In genomic region chr2:237983922-237984321, GRCh38 we compare ENCODE assay signal across 21 cellular contexts. TPM values are rescaled to one million over a fixed set of nuclear protein-coding genes. Genes with fewer than 3 reads are reported as not detected.
DNase-seq lines count a peak whose midpoint lies in the region; ATAC-seq, FAIRE-seq and TF ChIP-seq lines count a peak whose summit lies in the region.
"Had no signal": no experiment of that assay in that cellular context is flagged by ENCODE, and none has a peak within 500 bp of the region (broad histone marks: within the 10 kb centered on the region; RNA-seq: fewer than 3 reads in every experiment).

No MANE protein-coding gene starts in this region.

- no peak for TF ChIP-seq RAD21 in K562 (CRISPR knock-in tag; conservative IDR thresholded peaks at IDR 0.05 in 1 of 2, IDR thresholded peaks at IDR 0.05 in 1 of 2)

- peaks cover 38 to 77% (median 53%) of the 10 kb centered on the region in 4 donors for H3K4me1 Mint-ChIP-seq in CD4-positive, alpha-beta memory T cell
- H3K4me1 Mint-ChIP-seq in nephron progenitor cell: peaks cover 34% of the 10 kb centered on the region

- H3K27me3 ChIP-seq in BLaER1 treated with 17β-estradiol and CSF1 and Interleukin-3, amounts not matched to agents 10 nM and 100 nM: no peaks in the 10 kb centered on the region
- no peaks in the 10 kb centered on the region for H3K27me3 ChIP-seq in CD4-positive, alpha-beta memory T cell (ENCODE audit: insufficient read depth, low read length)
- H3K27me3 ChIP-seq in K562 (ENCODE audit: control insufficient read depth in 2 of 2, insufficient read depth in 2 of 2, low read length in 2 of 2): no peaks in the 10 kb centered on the region
- H3K27me3 ChIP-seq: adrenal gland, heart right ventricle, transverse colon had no signal

- CTCF ChIA-PET in CD4-positive, alpha-beta memory T cell (lab: Charles Lee; ENCODE audit: partially characterized antibody): no interaction called here
- CTCF ChIA-PET in K562 (lab: Yijun Ruan, JAX; ENCODE audit: low intra/inter-chr PET ratio): no interaction called here

- no peak overlapping the region for H3K9ac ChIP-seq in BLaER1 treated with 17β-estradiol and CSF1 and Interleukin-3, amounts not matched to agents 10 nM and 100 nM
- H3K9ac ChIP-seq in K562 (ENCODE audit: insufficient read depth in 1 of 2, low read depth in 2 of 2, low read length in 2 of 2): peak overlapping the region in 1 of 2 experiments; percentile 14; a peak in 1 of 4 replicates
- H3K9ac ChIP-seq: GM23248 had no signal

- in situ Hi-C loops in K562 (cut with MboI): no loop called here

- TF ChIP-seq POLR2A in K562 (conservative IDR thresholded peaks at IDR 0.05): no peak

- no peak for ATAC-seq in K562
- ATAC-seq in HG02970 (IDR thresholded peaks at IDR 0.05; ENCODE audit: low FRiP score, unreplicated experiment): no peak
- no peak for ATAC-seq in GM18520 (IDR thresholded peaks at IDR 0.05; ENCODE audit: unreplicated experiment)

- 0% methylated on average over 1 of the region's 2 CpGs for WGBS in K562 (ENCODE audit: insufficient coverage, low coverage, missing lambda C conversion rate)

- H3K9me3 Mint-ChIP-seq in CD4-positive, alpha-beta memory T cell: no peaks in the 10 kb centered on the region
- H3K9me3 Mint-ChIP-seq in nephron progenitor cell: peaks cover 18% of the 10 kb centered on the region
- H3K9me3 Mint-ChIP-seq: CD8-positive, alpha-beta memory T cell; naive B cell had no signal

- H3K79me2 ChIP-seq in K562 (ENCODE audit: control insufficient read depth, insufficient read depth, low read length): peaks cover 85% of the 10 kb centered on the region

- peaks cover 0 to 24% (median 18%) of the 10 kb centered on the region in 11 experiments; a peak in 18 of 22 replicates for H3K9me3 ChIP-seq in BLaER1 treated with 17β-estradiol and CSF1 and Interleukin-3, amounts not matched to agents 10 nM and 100 nM (replicated peaks in 1 of 11)
- H3K9me3 ChIP-seq in CD4-positive, alpha-beta memory T cell (ENCODE audit: control insufficient read depth in 1 of 2, low read length in 2 of 2): no peaks in the 10 kb centered on the region
- H3K9me3 ChIP-seq in K562 (replicated peaks; ENCODE audit: control insufficient read depth, insufficient read depth, low read depth, low read length): no peaks in the 10 kb centered on the region
- H3K9me3 ChIP-seq: adrenal gland, transverse colon had no signal

- H2AFZ ChIP-seq in K562 (ENCODE audit: low read depth, low read length): no peak overlapping the region
- H2AFZ ChIP-seq: GM23248 had no signal

- no peak overlapping the region for H3K4me3 Mint-ChIP-seq in CD4-positive, alpha-beta memory T cell
- no peak overlapping the region for H3K4me3 Mint-ChIP-seq in nephron progenitor cell
- H3K4me3 Mint-ChIP-seq: CD8-positive, alpha-beta memory T cell; naive B cell had no signal

- H3K36me3 ChIP-seq in BLaER1 treated with 17β-estradiol and CSF1 and Interleukin-3, amounts not matched to agents 10 nM and 100 nM: peaks cover 10 to 78% (median 30%) of the 10 kb centered on the region in 11 experiments; a peak in 20 of 22 replicates
- peaks cover 5% of the 10 kb centered on the region for H3K36me3 ChIP-seq in CD4-positive, alpha-beta memory T cell (ENCODE audit: insufficient read depth, low read length)
- peaks cover 22% of the 10 kb centered on the region; the same call in 2 of the 3 replicates for H3K36me3 ChIP-seq in K562 (ENCODE audit: control insufficient read depth, insufficient read depth, low read length)
- H3K36me3 ChIP-seq: adrenal gland, transverse colon had no signal

- H3K27ac Mint-ChIP-seq in CD4-positive, alpha-beta memory T cell: peak overlapping the region in 4 of 7 donors; percentile 38 to 85 (median 72)
- H3K27ac Mint-ChIP-seq in nephron progenitor cell: peak overlapping the region; percentile 72

- intact Hi-C loops in CD4-positive, alpha-beta memory T cell (cut with micrococcal nuclease): no loop called here
- intact Hi-C loops in K562 (cut with micrococcal nuclease): no loop called here

- no peaks in the 10 kb centered on the region for H3K27me3 Mint-ChIP-seq in CD4-positive, alpha-beta memory T cell
- no peaks in the 10 kb centered on the region for H3K27me3 Mint-ChIP-seq in nephron progenitor cell (ENCODE audit: low read depth, poor library complexity)
- H3K27me3 Mint-ChIP-seq: CD8-positive, alpha-beta memory T cell; naive B cell had no signal

- FAIRE-seq in K562 (lab: Jason Lieb, UNC): no peak
- FAIRE-seq: RCC 7860, TTC549 had no signal

- no peaks in the 10 kb centered on the region for H3K9me1 ChIP-seq in K562 (ENCODE audit: control insufficient read depth, insufficient read depth, low read length)

- peak overlapping the region in 3 of 11 experiments; percentile 33 to 74 (median 34); a peak in 3 of 22 replicates for H3K27ac ChIP-seq in BLaER1 treated with 17β-estradiol and CSF1 and Interleukin-3, amounts not matched to agents 10 nM and 100 nM
- H3K27ac ChIP-seq in CD4-positive, alpha-beta memory T cell (ENCODE audit: low read depth, low read length): no peak overlapping the region
- no peak overlapping the region for H3K27ac ChIP-seq in K562 (ENCODE audit: extremely low read depth, low read depth, low read length)
- H3K27ac ChIP-seq: adrenal gland, GM23248, transverse colon had no signal

- H3K4me1 ChIP-seq in BLaER1 treated with 17β-estradiol and CSF1 and Interleukin-3, amounts not matched to agents 10 nM and 100 nM: peaks cover 40 to 53% (median 46%) of the 10 kb centered on the region in 10 experiments
- peaks cover 36% of the 10 kb centered on the region for H3K4me1 ChIP-seq in CD4-positive, alpha-beta memory T cell (ENCODE audit: insufficient read depth, low read length)
- peaks cover under 1 to 3% of the 10 kb centered on the region in 2 experiments; a peak in 3 of 5 replicates for H3K4me1 ChIP-seq in K562 (replicated peaks in 1 of 2; ENCODE audit: control insufficient read depth in 2 of 2, insufficient read depth in 2 of 2, low read length in 2 of 2)

- no peak for DNase-seq in CD4-positive, alpha-beta memory T cell
- DNase-seq in K562 (ENCODE audit: extremely low read depth in 1 of 4, low spot score in 3 of 4): no peak
- DNase-seq in nephron progenitor cell: no peak
- no peak for DNase-seq in cerebellum (ENCODE audit: low spot score)
- DNase-seq: CD8-positive, alpha-beta memory T cell; effector CD8-positive, alpha-beta T cell; foreskin fibroblast; GM23248; heart right ventricle; mesendoderm; naive B cell; NCI-H1694 treated with DMSO at 0.1 percent for 48 hours; NCI-H2171 treated with DMSO at 0.1 percent for 48 hours; NCI-H526 treated with DMSO at 0.1 percent for 48 hours; transverse colon had no signal

- no TSS peak for BruUV-seq in K562 (replicated peaks; lab: Mats Ljungman, UMichigan)

- peaks cover 14 to 100% (median 55%) of the 10 kb centered on the region in 11 experiments; a peak in 15 of 22 replicates for H4K20me1 ChIP-seq in BLaER1 treated with 17β-estradiol and CSF1 and Interleukin-3, amounts not matched to agents 10 nM and 100 nM
- 0 out of 2 replicates have a peak, but pooled peaks cover 12% of the 10 kb centered on the region for H4K20me1 ChIP-seq in K562 (replicated peaks; ENCODE audit: control insufficient read depth, insufficient read depth, low read length)

- H3K4me3 ChIP-seq in BLaER1 treated with 17β-estradiol and CSF1 and Interleukin-3, amounts not matched to agents 10 nM and 100 nM: no peak overlapping the region
- no peak overlapping the region for H3K4me3 ChIP-seq in CD4-positive, alpha-beta memory T cell (ENCODE audit: low read length in 2 of 2)
- no peak overlapping the region for H3K4me3 ChIP-seq in K562
- H3K4me3 ChIP-seq: adrenal gland, GM23248, heart right ventricle, transverse colon had no signal

- H3K4me2 ChIP-seq in BLaER1 treated with 17β-estradiol and CSF1 and Interleukin-3, amounts not matched to agents 10 nM and 100 nM: peak overlapping the region; percentile 19 to 67 (median 50); a peak in 20 of 22 replicates
- no peak overlapping the region for H3K4me2 ChIP-seq in K562 (ENCODE audit: insufficient read depth, low read length)

- no peak for TF ChIP-seq EP300 in K562 (IDR thresholded peaks at IDR 0.05; ENCODE audit: low read length)

- POLR2A ChIA-PET in CD4-positive, alpha-beta memory T cell (lab: Charles Lee; ENCODE audit: partially characterized antibody): no interaction called here
- POLR2A ChIA-PET in K562 (lab: Yijun Ruan, JAX): no interaction called here

- TF ChIP-seq CTCF in K562 (IDR thresholded peaks at IDR 0.05 in 2 of 3, conservative IDR thresholded peaks at IDR 0.05 in 1 of 3; ENCODE audit: insufficient read depth in 2 of 3, low read depth in 1 of 3, low read length in 3 of 3) (no peak), nephron progenitor cell (IDR thresholded peaks at IDR 0.05) (no peak)

- H3K36me3 Mint-ChIP-seq in CD4-positive, alpha-beta memory T cell: peaks cover 25 to 36% of the 10 kb centered on the region in 2 donors
- peaks cover 31% of the 10 kb centered on the region for H3K36me3 Mint-ChIP-seq in nephron progenitor cell (ENCODE audit: low read depth)

TF ChIP-seq in K562, 482 proteins besides CTCF, POLR2A, EP300 and RAD21 (continues in another document):
- TF ChIP-seq EGR1 (conservative IDR thresholded peaks at IDR 0.05) (0 out of 2 replicates have a peak, but pooled peaks have one; percentile 6), LEF1 (IDR thresholded peaks at IDR 0.05) (no peak), ZNF12 (CRISPR knock-in tag; IDR thresholded peaks at IDR 0.05) (no peak)

RNA-seq across cellular contexts. Expression of gene UBE2F, which starts 17.1 kb away (rescaled TPM):
- total RNA-seq in CD4-positive, alpha-beta memory T cell: 10 to 100 TPM; 35.7 to 39.3 TPM
- polyA plus RNA-seq in CD4-positive, alpha-beta memory T cell: 100 to 1,000 TPM in 1 of 2 donors, 10 to 100 TPM in 1; 82.4 to 116 TPM
- 51.8 and 53.3 TPM in 2 replicates for total RNA-seq in K562 (2011; cell fraction: chromatin; rRNA removed; ENCODE audit: low replicate concordance)
- total RNA-seq in K562 (2011; cell fraction: nucleolus; rRNA removed): 34.2 and 44.7 TPM in 2 replicates
- total RNA-seq in K562 (2011; cell fraction: nucleoplasm; rRNA removed): 38.6 and 66.0 TPM in 2 replicates
- 44.3 and 54.0 TPM in 2 replicates for total RNA-seq in K562 (2014; rRNA removed)
- 56.4 and 59.4 TPM in 2 replicates for total RNA-seq in K562 (2014; rRNA removed; fragmentation: Illumina TruSeq; extraction: Trizol)
- total RNA-seq in K562 (2015; rRNA removed; fragmentation: Illumina TruSeq; extraction: Trizol): 42.8 and 50.7 TPM in 2 replicates
- total RNA-seq in K562 (2021): 53.0 and 57.9 TPM in 2 replicates
- polyA plus RNA-seq in K562 (2011; rRNA removed): 68.5 and 87.1 TPM in 2 replicates
- 52.0 and 70.8 TPM in 2 replicates for polyA plus RNA-seq in K562 (2011; cell fraction: cytosol; rRNA removed)
- polyA plus RNA-seq in K562 (2011; cell fraction: nucleus; rRNA removed): 21.9 and 30.1 TPM in 2 replicates
- 55.3 and 72.7 TPM in 2 replicates for polyA plus RNA-seq in K562 (2012)
- 82.6 and 88.1 TPM in 2 replicates for polyA plus RNA-seq in K562 (2014; fragmentation: Illumina TruSeq; extraction: Trizol)
- 10 to 100 TPM; 18.1 to 24.9 TPM for polyA plus RNA-seq in K562 (2014; fragmentation: Nextera tagmentation; extraction: Ambion mirVana)
- 52.9 and 62.2 TPM in 2 replicates for polyA plus RNA-seq in K562 (2014; rRNA removed)
- 36.2 and 36.5 TPM in 2 replicates for polyA minus RNA-seq in K562 (2011; rRNA and poly(A)+ RNA removed)
- 22.9 and 26.1 TPM in 2 replicates for polyA minus RNA-seq in K562 (2011; cell fraction: cytosol; rRNA and poly(A)+ RNA removed)
- polyA minus RNA-seq in K562 (2011; cell fraction: nucleus; rRNA and poly(A)+ RNA removed): 21.5 and 27.3 TPM in 2 replicates
- total RNA-seq in cerebellum: 24.6 TPM
